ENCODE assay signal across 9 cellular contexts in genomic region chr17:3004925-3005324, GRCh38. TPM values are rescaled to one million over a fixed set of nuclear protein-coding genes. Genes with fewer than 3 reads are reported as not detected.
DNase-seq lines count a peak whose midpoint lies in the region; ATAC-seq, FAIRE-seq and TF ChIP-seq lines count a peak whose summit lies in the region.
"Had no signal": no experiment of that assay in that cellular context is flagged by ENCODE, and none has a peak within 500 bp of the region (broad histone marks: within the 10 kb centered on the region; RNA-seq: fewer than 3 reads in every experiment).

No MANE protein-coding gene starts in this region.

- no peaks in the 10 kb centered on the region for H3K36me3 ChIP-seq in OCI-LY1 (ENCODE audit: insufficient read depth, low read length)

- H3K79me2 ChIP-seq in OCI-LY1 (ENCODE audit: insufficient read depth, low read length) = no peaks in the 10 kb centered on the region

- no peak overlapping the region for H2AFZ ChIP-seq in OCI-LY1 (ENCODE audit: low read length)

- H3K27me3 ChIP-seq in OCI-LY1 (ENCODE audit: insufficient read depth, low read length) = no peaks in the 10 kb centered on the region; the same call in 1 of the 2 replicates

- no peak overlapping the region for H3K4me3 ChIP-seq in OCI-LY1 (ENCODE audit: low read depth, low read length, poor library complexity, severe bottlenecking)

- peaks cover 37% of the 10 kb centered on the region for H3K4me1 ChIP-seq in OCI-LY1 (ENCODE audit: insufficient read depth, low read length, severe bottlenecking)

- TF ChIP-seq CTCF in OCI-LY1 (IDR thresholded peaks at IDR 0.05; ENCODE audit: low read length) = no peak

- no peaks in the 10 kb centered on the region for H4K20me1 ChIP-seq in OCI-LY1 (ENCODE audit: insufficient read depth, low read length)

- no peaks in the 10 kb centered on the region for H3F3A ChIP-seq in OCI-LY1 (ENCODE audit: insufficient read depth, low read length)

- no peaks in the 10 kb centered on the region for H3K9me2 ChIP-seq in OCI-LY1 (ENCODE audit: low read depth, low read length)

- peak overlapping the region; percentile 93 for H3K27ac ChIP-seq in OCI-LY1 (ENCODE audit: low read depth, low read length, poor library complexity, severe bottlenecking)

- H3K9ac ChIP-seq in OCI-LY1 (ENCODE audit: low read length) = no peak overlapping the region; the same call in 1 of the 2 replicates

- no peak for FAIRE-seq in frontal cortex (lab: Jason Lieb, UNC)

- DNase-seq in DMS79 treated with DMSO at 0.1 percent for 48 hours (lab: John Stamatoyannopoulos, UW) (peak; percentile 55), glomerular visceral epithelial cell (ENCODE audit: extremely low spot score) (peak; percentile 7), renal cortical epithelial cell (ENCODE audit: low read depth) (peak; percentile 62), amniotic stem cell (lab: John Stamatoyannopoulos, UW) (no peak), frontal cortex (ENCODE audit: low spot score in 2 of 2) (no peak)

- no peaks in the 10 kb centered on the region for H3K9me3 ChIP-seq in OCI-LY1 (ENCODE audit: low read length)

- no peak overlapping the region; the same call in 1 of the 2 replicates for H3K4me2 ChIP-seq in OCI-LY1 (ENCODE audit: low read length)

- ATAC-seq in GM19023 (IDR thresholded peaks at IDR 0.05; ENCODE audit: unreplicated experiment) (no peak), GM19324 (IDR thresholded peaks at IDR 0.05; ENCODE audit: low FRiP score, unreplicated experiment) (no peak)

RNA-seq across cellular contexts. Expression of gene OR1D5, which starts 58.5 kb away (rescaled TPM):
- not detected in 2 replicates for total RNA-seq in renal cortical epithelial cell
- not detected for total RNA-seq in frontal cortex
- total RNA-seq: right cardiac atrium had no signal

Comparison
In these comparisons a context has a peak if more than half of its experiments do, and no peak if none do; other contexts are left out.
1. DNase-seq: peak in DMS79 treated with DMSO at 0.1 percent for 48 hours (single experiment), glomerular visceral epithelial cell (single experiment) and renal cortical epithelial cell (single experiment); none in amniotic stem cell (single experiment) and frontal cortex (0 of 2).